In genomic region chr3:159796744-159797143, GRCh38 we compare ENCODE assay signal across 11 cellular contexts. TPM values are rescaled to one million over a fixed set of nuclear protein-coding genes. Genes with fewer than 3 reads are reported as not detected.
A peak's percentile ranks its signal among the peaks of the same experiment; 100 is the strongest.
DNase-seq lines count a peak whose midpoint lies in the region; ATAC-seq and TF ChIP-seq lines count a peak whose summit lies in the region.
"Had no signal": no experiment of that assay in that cellular context is flagged by ENCODE, and none has a peak within 500 bp of the region (broad histone marks: within the 10 kb centered on the region; RNA-seq: fewer than 3 reads in every experiment).

No MANE protein-coding gene starts in this region.

- no peaks in the 10 kb centered on the region for H3K36me3 ChIP-seq in ACC112 (ENCODE audit: insufficient read depth, low read length)
- no peaks in the 10 kb centered on the region for H3K36me3 ChIP-seq in PC-3 (ENCODE audit: low read depth, low read length)
- no peaks in the 10 kb centered on the region for H3K36me3 ChIP-seq in esophagus muscularis mucosa
- no peaks in the 10 kb centered on the region for H3K36me3 ChIP-seq in mucosa of rectum (ENCODE audit: control insufficient read depth in 2 of 2, insufficient read depth in 2 of 2, low read length in 2 of 2)

- H3K4me3 Mint-ChIP-seq in activated T-helper 2 cell treated with anti-CD3 and anti-CD28 coated beads, Interferon-gamma antibody, Interleukin-2, Interleukin-4, amounts not matched to agents 10 μg/mL and 5 μg/mL and 100 μg/mL, durations not matched to agents 14 hours and 24 hours and 36 hours (ENCODE audit: low read depth), result no peak overlapping the region
- H3K4me3 Mint-ChIP-seq in endothelial cell (ENCODE audit: unreplicated experiment), result no peak overlapping the region
- H3K4me3 Mint-ChIP-seq: CD14-positive monocyte had no signal

- H3K27me3 Mint-ChIP-seq in activated T-helper 2 cell treated with anti-CD3 and anti-CD28 coated beads, Interferon-gamma antibody, Interleukin-2, Interleukin-4, amounts not matched to agents 10 μg/mL and 5 μg/mL and 100 μg/mL, durations not matched to agents 14 hours and 24 hours and 36 hours (ENCODE audit: low read depth), result peaks cover 12% of the 10 kb centered on the region
- peaks cover 2% of the 10 kb centered on the region for H3K27me3 Mint-ChIP-seq in endothelial cell (ENCODE audit: unreplicated experiment)

- no peak overlapping the region for H3K27ac Mint-ChIP-seq in activated T-helper 2 cell treated with anti-CD3 and anti-CD28 coated beads, Interferon-gamma antibody, Interleukin-2, Interleukin-4, amounts not matched to agents 10 μg/mL and 5 μg/mL and 100 μg/mL, durations not matched to agents 14 hours and 24 hours and 36 hours
- no peak overlapping the region for H3K27ac Mint-ChIP-seq in endothelial cell (ENCODE audit: unreplicated experiment)

- POLR2A ChIA-PET in PC-3 (lab: Charles Lee; ENCODE audit: unreplicated experiment), result no interaction called here

- CTCF ChIA-PET in PC-3 (lab: Charles Lee), result no interaction called here

- intact Hi-C loops in PC-3 (cut with micrococcal nuclease) (no loop called here), esophagus muscularis mucosa (cut with DNase I) (no loop called here)
- intact Hi-C loops in activated T-helper 2 cell treated with anti-CD3 and anti-CD28 coated beads, Interferon-gamma antibody, Interleukin-2, Interleukin-4, amounts not matched to agents 10 μg/mL and 5 μg/mL and 100 μg/mL, durations not matched to agents 14 hours and 24 hours and 36 hours (cut with micrococcal nuclease), result no loop called here

- no peak overlapping the region for H2AFZ ChIP-seq in ACC112 (ENCODE audit: low read length, unreplicated experiment)
- no peak overlapping the region for H2AFZ ChIP-seq in PC-3 (ENCODE audit: low read length)

- TF ChIP-seq CTCF in PC-3 (conservative IDR thresholded peaks at IDR 0.05; ENCODE audit: low read depth, low read length) (no peak), esophagus muscularis mucosa (IDR thresholded peaks at IDR 0.05) (no peak), endothelial cell (IDR thresholded peaks at IDR 0.05; ENCODE audit: unreplicated experiment) (no peak)

- H3K4me1 Mint-ChIP-seq in activated T-helper 2 cell treated with anti-CD3 and anti-CD28 coated beads, Interferon-gamma antibody, Interleukin-2, Interleukin-4, amounts not matched to agents 10 μg/mL and 5 μg/mL and 100 μg/mL, durations not matched to agents 14 hours and 24 hours and 36 hours (ENCODE audit: low read depth), result peaks cover 6% of the 10 kb centered on the region
- H3K4me1 Mint-ChIP-seq in endothelial cell (ENCODE audit: unreplicated experiment), result peaks cover 24% of the 10 kb centered on the region

- DNase-seq in PC-3, result peak; percentile 37
- no peak for DNase-seq in esophagus muscularis mucosa (ENCODE audit: extremely low spot score)
- DNase-seq in medulla oblongata (ENCODE audit: extremely low spot score), result no peak
- no peak for DNase-seq in activated T-helper 2 cell treated with anti-CD3 and anti-CD28 coated beads, Interferon-gamma antibody, Interleukin-2, Interleukin-4, amounts not matched to agents 10 μg/mL and 5 μg/mL and 100 μg/mL, durations not matched to agents 14 hours and 24 hours and 36 hours (ENCODE audit: low spot score)
- DNase-seq in endothelial cell (ENCODE audit: low spot score), result no peak
- DNase-seq: activated CD8-positive, alpha-beta memory T cell treated with anti-CD3 and anti-CD28 coated beads, Interleukin-2, amount 50 U/mL, for 4 hours; effector CD8-positive, alpha-beta T cell had no signal

- no peaks in the 10 kb centered on the region for H3K27me3 ChIP-seq in ACC112 (ENCODE audit: insufficient read depth, low read length)
- no peaks in the 10 kb centered on the region for H3K27me3 ChIP-seq in PC-3 (ENCODE audit: low read length)
- no peaks in the 10 kb centered on the region for H3K27me3 ChIP-seq in esophagus muscularis mucosa
- no peaks in the 10 kb centered on the region for H3K27me3 ChIP-seq in mucosa of rectum (ENCODE audit: control insufficient read depth in 2 of 2, insufficient read depth in 2 of 2, low read length in 2 of 2)

- no peaks in the 10 kb centered on the region for H3K9me3 Mint-ChIP-seq in activated T-helper 2 cell treated with anti-CD3 and anti-CD28 coated beads, Interferon-gamma antibody, Interleukin-2, Interleukin-4, amounts not matched to agents 10 μg/mL and 5 μg/mL and 100 μg/mL, durations not matched to agents 14 hours and 24 hours and 36 hours
- no peaks in the 10 kb centered on the region for H3K9me3 Mint-ChIP-seq in endothelial cell (ENCODE audit: unreplicated experiment)

- no peak overlapping the region for H3K4me2 ChIP-seq in PC-3 (ENCODE audit: low read length)

- H3K4me1 ChIP-seq in ACC112 (ENCODE audit: control insufficient read depth, insufficient read depth, low read length, unreplicated experiment) (peaks cover 19% of the 10 kb centered on the region), PC-3 (ENCODE audit: insufficient read depth, low read length) (peaks cover 7% of the 10 kb centered on the region; the same call in 1 of the 2 replicates), esophagus muscularis mucosa (peaks cover 70 to 100% (median 95%) of the 10 kb centered on the region in 4 donors), mucosa of rectum (ENCODE audit: control insufficient read depth in 2 of 2, insufficient read depth in 2 of 2, low read length in 2 of 2) (peaks cover 5 to 8% of the 10 kb centered on the region in 2 donors)

- H3K27ac ChIP-seq in ACC112 (ENCODE audit: low read depth, low read length), result peak overlapping the region; percentile 67
- H3K27ac ChIP-seq in PC-3 (ENCODE audit: low read length), result no peak overlapping the region
- peak overlapping the region; percentile 85 to 90 (median 87) for H3K27ac ChIP-seq in esophagus muscularis mucosa (replicated peaks in 1 of 4)
- peak overlapping the region; percentile 28 to 56 for H3K27ac ChIP-seq in mucosa of rectum (ENCODE audit: low read depth in 2 of 2, low read length in 2 of 2)

- TF ChIP-seq POLR2A in esophagus muscularis mucosa (IDR thresholded peaks at IDR 0.05; ENCODE audit: low read depth), result no peak

- WGBS in esophagus muscularis mucosa, result 25% methylated on average over 1 of the region's 1 CpG

- no peaks in the 10 kb centered on the region for H3K36me3 Mint-ChIP-seq in activated T-helper 2 cell treated with anti-CD3 and anti-CD28 coated beads, Interferon-gamma antibody, Interleukin-2, Interleukin-4, amounts not matched to agents 10 μg/mL and 5 μg/mL and 100 μg/mL, durations not matched to agents 14 hours and 24 hours and 36 hours (ENCODE audit: low read depth)
- H3K36me3 Mint-ChIP-seq in endothelial cell (ENCODE audit: low read depth, unreplicated experiment), result peaks cover 3% of the 10 kb centered on the region
- H3K36me3 Mint-ChIP-seq: CD14-positive monocyte had no signal

- H3K79me2 ChIP-seq in ACC112 (ENCODE audit: control insufficient read depth, insufficient read depth, low read length, unreplicated experiment) (peaks cover 80% of the 10 kb centered on the region), PC-3 (ENCODE audit: low read length) (peaks cover 97% of the 10 kb centered on the region)

- no peak for TF ChIP-seq EP300 in esophagus muscularis mucosa (IDR thresholded peaks at IDR 0.05)

- ATAC-seq in PC-3, result peak; percentile 29; the same call in 1 of the 2 replicates
- ATAC-seq in GM19324 (IDR thresholded peaks at IDR 0.05; ENCODE audit: low FRiP score, unreplicated experiment), result no peak

- peaks cover 9% of the 10 kb centered on the region; the same call in 1 of the 2 replicates for H4K20me1 ChIP-seq in PC-3 (ENCODE audit: low read length)

- no TSS peak for BruUV-seq in PC-3 (replicated peaks; lab: Mats Ljungman, UMichigan)

- H3F3A ChIP-seq in PC-3 (ENCODE audit: low read length, unreplicated experiment), result no peaks in the 10 kb centered on the region

- H3K9me2 ChIP-seq in PC-3 (replicated peaks; ENCODE audit: low read length), result no peaks in the 10 kb centered on the region

- H3K9ac ChIP-seq in PC-3 (ENCODE audit: low read length) (no peak overlapping the region), mucosa of rectum (ENCODE audit: low read depth in 1 of 2, low read length in 2 of 2) (no peak overlapping the region)

- H3K9me3 ChIP-seq in PC-3 (ENCODE audit: low read length) (no peaks in the 10 kb centered on the region), esophagus muscularis mucosa (no peaks in the 10 kb centered on the region), mucosa of rectum (ENCODE audit: control insufficient read depth in 2 of 2, low read length in 2 of 2) (no peaks in the 10 kb centered on the region)

- H3K4me3 ChIP-seq in ACC112 (ENCODE audit: low read depth, low read length), result no peak overlapping the region
- H3K4me3 ChIP-seq in PC-3 (ENCODE audit: low read length), result no peak overlapping the region
- H3K4me3 ChIP-seq in esophagus muscularis mucosa, result no peak overlapping the region
- no peak overlapping the region for H3K4me3 ChIP-seq in mucosa of rectum (ENCODE audit: low read length in 2 of 2)

RNA-seq across cellular contexts. Expression of gene SCHIP1, which starts 42.9 kb away (rescaled TPM):
- 1.0 and 2.1 TPM in 2 replicates for total RNA-seq in PC-3 (2014; rRNA removed)
- 10 to 100 TPM; 10.8 to 23.5 (median 14.3) TPM for total RNA-seq in esophagus muscularis mucosa
- total RNA-seq in activated T-helper 2 cell treated with anti-CD3 and anti-CD28 coated beads, Interferon-gamma antibody, Interleukin-2, Interleukin-4, amounts not matched to agents 10 μg/mL and 5 μg/mL and 100 μg/mL, durations not matched to agents 14 hours and 24 hours and 36 hours, result 0.21 and 0.23 TPM in 2 replicates
- total RNA-seq in endothelial cell (ENCODE audit: unreplicated experiment), result 102 TPM
